Comparison of ENCODE assay signal across 1 cellular context in genomic region chr5:108884736-108885135, GRCh38.
TF ChIP-seq lines count a peak whose summit lies in the region.

No MANE protein-coding gene starts in this region.

TF ChIP-seq in WTC11, 78 proteins besides CTCF, POLR2A, EP300 and RAD21 (continued from another document):
- no peak for TF ChIP-seq ZNF281 (CRISPR knock-in tag; IDR thresholded peaks at IDR 0.05)
